ENCODE assay signal across 8 cellular contexts in the genomic region with DNA sequence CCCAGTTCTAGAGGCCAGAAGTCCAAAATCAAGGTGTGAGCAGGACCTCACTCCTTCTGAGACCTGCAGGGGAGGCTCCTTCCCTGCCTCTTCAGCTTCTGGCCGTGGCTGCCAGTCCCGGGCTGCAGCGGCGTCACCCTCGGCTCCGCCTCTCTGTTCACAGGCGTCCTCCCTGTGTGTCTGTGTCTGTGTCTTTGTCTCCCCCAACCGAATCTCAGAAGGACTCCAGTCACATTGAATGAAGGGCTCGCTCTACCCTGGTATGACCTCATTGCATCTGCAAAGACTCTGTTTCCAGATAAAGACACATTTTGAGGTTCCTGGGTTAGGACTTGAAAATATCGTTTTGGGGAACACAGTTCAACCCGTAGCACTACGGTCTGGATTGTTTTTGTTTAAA. TPM values are rescaled to one million over a fixed set of nuclear protein-coding genes. Genes with fewer than 3 reads are reported as not detected.
DNase-seq lines count a peak whose midpoint lies in the region; ATAC-seq and TF ChIP-seq lines count a peak whose summit lies in the region.

No MANE protein-coding gene starts in this region.

- no peak overlapping the region for H2AFZ ChIP-seq in GM23338
- H2AFZ ChIP-seq in fibroblast of lung (ENCODE audit: low read length) = no peak overlapping the region
- peak overlapping the region; percentile 13 for H2AFZ ChIP-seq in neuron (ENCODE audit: low read depth, low read length)

- TF ChIP-seq CTCF in C4-2B (conservative IDR thresholded peaks at IDR 0.05) (peak; percentile 86), GM23338 (conservative IDR thresholded peaks at IDR 0.05; ENCODE audit: low read depth in 2 of 2) (peak; percentile 31 to 66; a peak in 3 of 4 replicates), fibroblast of lung (conservative IDR thresholded peaks at IDR 0.05 in 1 of 2, IDR thresholded peaks at IDR 0.05 in 1 of 2; ENCODE audit: low read depth in 1 of 2, low read length in 2 of 2) (peak in 1 of 2 donors; percentile 25)
- no peak for TF ChIP-seq CTCF in activated CD8-positive, alpha-beta T cell treated with anti-CD3 and anti-CD28 coated beads for 36 hours (IDR thresholded peaks at IDR 0.05)

- H3K9me3 ChIP-seq in fibroblast of lung (ENCODE audit: control insufficient read depth, insufficient read depth, low read depth, low read length) (no peaks in the 10 kb centered on the region), neuron (ENCODE audit: low read length) (no peaks in the 10 kb centered on the region)

- peaks cover 2% of the 10 kb centered on the region; the same call in 2 of the 3 replicates for H3K9me3 Mint-ChIP-seq in GM23338
- H3K9me3 Mint-ChIP-seq in activated CD8-positive, alpha-beta T cell treated with anti-CD3 and anti-CD28 coated beads for 36 hours = no peaks in the 10 kb centered on the region

- H3K36me3 Mint-ChIP-seq in GM23338 (ENCODE audit: low read depth) = no peaks in the 10 kb centered on the region
- no peaks in the 10 kb centered on the region for H3K36me3 Mint-ChIP-seq in activated CD8-positive, alpha-beta T cell treated with anti-CD3 and anti-CD28 coated beads for 36 hours (ENCODE audit: low read depth)

- H3K79me2 ChIP-seq in GM23338 (replicated peaks; ENCODE audit: insufficient read depth) = no peaks in the 10 kb centered on the region
- no peaks in the 10 kb centered on the region for H3K79me2 ChIP-seq in fibroblast of lung (ENCODE audit: control insufficient read depth, insufficient read depth, low read length)

- no peaks in the 10 kb centered on the region for H4K20me1 ChIP-seq in GM23338 (replicated peaks; ENCODE audit: insufficient read depth)
- no peaks in the 10 kb centered on the region for H4K20me1 ChIP-seq in fibroblast of lung (ENCODE audit: control insufficient read depth, extremely low read depth, insufficient read depth, low read length)

- CTCF ChIA-PET in activated CD8-positive, alpha-beta T cell treated with anti-CD3 and anti-CD28 coated beads for 36 hours (lab: Charles Lee) = interaction anchor here (1.0 kb wide), 1 partner anchor 210 kb away, joined by 3 read pairs; no protein-coding TSS in a partner anchor

- no peaks in the 10 kb centered on the region for H3K36me3 ChIP-seq in GM23338 (ENCODE audit: insufficient read depth)
- H3K36me3 ChIP-seq in fibroblast of lung (ENCODE audit: control insufficient read depth, insufficient read depth, low read length) = no peaks in the 10 kb centered on the region
- H3K36me3 ChIP-seq in neuron (ENCODE audit: insufficient read depth, low read length) = no peaks in the 10 kb centered on the region

- H3K4me1 Mint-ChIP-seq in GM23338 = peaks cover 17% of the 10 kb centered on the region; the same call in 2 of the 3 replicates
- H3K4me1 Mint-ChIP-seq in activated CD8-positive, alpha-beta T cell treated with anti-CD3 and anti-CD28 coated beads for 36 hours (ENCODE audit: low read depth) = no peaks in the 10 kb centered on the region

- H3K9ac ChIP-seq in fibroblast of lung (ENCODE audit: insufficient read depth, low read length) = no peak overlapping the region

- H3K9me2 ChIP-seq in GM23338 (ENCODE audit: insufficient read depth) = 0 out of 2 replicates have a peak, but pooled peaks cover 4% of the 10 kb centered on the region

- H3K27ac ChIP-seq in C4-2B = no peak overlapping the region
- no peak overlapping the region for H3K27ac ChIP-seq in GM23338 (ENCODE audit: low read depth)
- no peak overlapping the region for H3K27ac ChIP-seq in fibroblast of lung (ENCODE audit: insufficient read depth, low read length)

- H3K27me3 ChIP-seq in GM23338 (ENCODE audit: insufficient read depth) = no peaks in the 10 kb centered on the region
- no peaks in the 10 kb centered on the region for H3K27me3 ChIP-seq in fibroblast of lung (ENCODE audit: control insufficient read depth, insufficient read depth, low read length)
- no peaks in the 10 kb centered on the region for H3K27me3 ChIP-seq in neuron (ENCODE audit: insufficient read depth, low read length)

- POLR2A ChIA-PET in activated CD8-positive, alpha-beta T cell treated with anti-CD3 and anti-CD28 coated beads for 36 hours (lab: Charles Lee) = no interaction called here

- intact Hi-C loops in activated CD8-positive, alpha-beta T cell treated with anti-CD3 and anti-CD28 coated beads for 36 hours (cut with micrococcal nuclease) = no loop called here

- H3K4me3 ChIP-seq in GM23338 (no peak overlapping the region), fibroblast of lung (replicated peaks in 1 of 4; ENCODE audit: control extremely low read depth in 1 of 4, insufficient read depth in 1 of 4, low read depth in 3 of 4, low read length in 4 of 4) (no peak overlapping the region), neuron (ENCODE audit: low read length) (no peak overlapping the region)

- no peak overlapping the region for H3K4me3 Mint-ChIP-seq in GM23338
- H3K4me3 Mint-ChIP-seq in activated CD8-positive, alpha-beta T cell treated with anti-CD3 and anti-CD28 coated beads for 36 hours = no peak overlapping the region

- DNase-seq in GM23338 (ENCODE audit: low spot score) = peak; percentile 81
- DNase-seq in NCI-H345 (lab: John Stamatoyannopoulos, UW) = peak; percentile 55
- peak; percentile 69 for DNase-seq in activated CD8-positive, alpha-beta T cell treated with anti-CD3 and anti-CD28 coated beads for 36 hours
- DNase-seq in fibroblast of lung (ENCODE audit: low read depth in 2 of 2) = peak; percentile 20 to 28
- no peak for DNase-seq in epidermal melanocyte (ENCODE audit: insufficient read length, low spot score)
- DNase-seq in GM19240 (ENCODE audit: insufficient read length, low spot score) = no peak

- H3K4me1 ChIP-seq in GM23338 (ENCODE audit: insufficient read depth) (peaks cover 5% of the 10 kb centered on the region; the same call in 1 of the 2 replicates), fibroblast of lung (ENCODE audit: control insufficient read depth, extremely low read depth, insufficient read depth, low read length) (no peaks in the 10 kb centered on the region), neuron (ENCODE audit: insufficient read depth, low read length) (peaks cover 11% of the 10 kb centered on the region)

- H3K4me2 ChIP-seq in GM23338 (no peak overlapping the region), fibroblast of lung (ENCODE audit: extremely low read depth, insufficient read depth, low read length) (peak overlapping the region; percentile 5)

- peak; percentile 95 for ATAC-seq in GM23338
- ATAC-seq in activated CD8-positive, alpha-beta T cell treated with anti-CD3 and anti-CD28 coated beads for 36 hours = peak; percentile 99

- H3K27me3 Mint-ChIP-seq in GM23338 (ENCODE audit: insufficient read depth, low read depth, poor library complexity) = peaks cover 5% of the 10 kb centered on the region
- peaks cover 6% of the 10 kb centered on the region for H3K27me3 Mint-ChIP-seq in activated CD8-positive, alpha-beta T cell treated with anti-CD3 and anti-CD28 coated beads for 36 hours

- H3F3A ChIP-seq in GM23338 (replicated peaks; ENCODE audit: low read depth) = no peaks in the 10 kb centered on the region

- H3K27ac Mint-ChIP-seq in GM23338 = no peak overlapping the region
- no peak overlapping the region for H3K27ac Mint-ChIP-seq in activated CD8-positive, alpha-beta T cell treated with anti-CD3 and anti-CD28 coated beads for 36 hours

TF ChIP-seq in GM23338, 12 proteins besides CTCF, POLR2A, EP300 and RAD21:
- TF ChIP-seq EZH2phosphoT487 (IDR thresholded peaks at IDR 0.05; ENCODE audit: unreplicated experiment) = no peak
- no peak for TF ChIP-seq JUNB (IDR thresholded peaks at IDR 0.05; ENCODE audit: unreplicated experiment)
- TF ChIP-seq CREB1 (CRISPR knock-in tag; IDR thresholded peaks at IDR 0.05; ENCODE audit: low read depth) = peak; percentile 52; the same call in 1 of the 2 replicates
- no peak for TF ChIP-seq ZNF114 (CRISPR knock-in tag; IDR thresholded peaks at IDR 0.05)

RNA-seq across cellular contexts. Expression of a gene that starts 33.1 kb away (rescaled TPM):
- total RNA-seq in GM23338 (2014; rRNA removed; shearing (Covaris generic)) = 23.0 and 33.6 TPM in 2 replicates
- polyA plus RNA-seq in GM23338 (2016; fragmentation: Nextera tagmentation; extraction: Ambion mirVana) (14.5 and 16.1 TPM in 2 replicates), fibroblast of lung (43.9 and 56.3 TPM in 2 replicates)
- 10 to 100 TPM; 22.4 to 22.8 TPM for total RNA-seq in activated CD8-positive, alpha-beta T cell treated with anti-CD3 and anti-CD28 coated beads for 36 hours
- 32.4 and 43.8 TPM in 2 replicates for total RNA-seq in fibroblast of lung
- 26.2 and 30.6 TPM in 2 replicates for polyA plus RNA-seq in fibroblast of lung (2012)
- polyA minus RNA-seq in fibroblast of lung (ENCODE audit: low replicate concordance) = 4.9 and 8.1 TPM in 2 replicates

RNA-seq across cellular contexts. Expression of a gene that starts 36.1 kb away (rescaled TPM):
- total RNA-seq in GM23338 (2014; rRNA removed; shearing (Covaris generic)) = not detected in 2 replicates
- polyA plus RNA-seq in GM23338 (2016; fragmentation: Nextera tagmentation; extraction: Ambion mirVana) (0.78 TPM in 1 of 2 replicates, not detected in the other), fibroblast of lung (not detected in 2 replicates)
- total RNA-seq in activated CD8-positive, alpha-beta T cell treated with anti-CD3 and anti-CD28 coated beads for 36 hours = not detected
- total RNA-seq in fibroblast of lung = not detected in 2 replicates
- polyA plus RNA-seq in fibroblast of lung (2012) = not detected in 2 replicates
- polyA minus RNA-seq in fibroblast of lung (ENCODE audit: low replicate concordance) = not detected in 2 replicates

Comparison
In these comparisons a context has a peak if more than half of its experiments do, and no peak if none do; other contexts are left out.
1. DNase-seq: peak in GM23338 (single experiment), NCI-H345 (single experiment), activated CD8-positive, alpha-beta T cell treated with anti-CD3 and anti-CD28 coated beads for 36 hours (single experiment) and fibroblast of lung (2 of 2); none in epidermal melanocyte (single experiment) and GM19240 (single experiment).